12 cellular contexts compared by ENCODE assay signal in genomic region chr6:37484786-37485170, GRCh38.
"Had no signal": no experiment of that assay in that cellular context is flagged by ENCODE, and none has a peak within 500 bp of the region (broad histone marks: within the 10 kb centered on the region; RNA-seq: fewer than 3 reads in every experiment).

No MANE protein-coding gene starts in this region.

- H3K4me1 ChIP-seq: adrenal gland, suprapubic skin, uterus had no signal

- H3K36me3 ChIP-seq: transverse colon, uterus had no signal

- H3K9me3 Mint-ChIP-seq: activated B cell treated with CpG ODN at 0.5 μM for 24 hours; activated CD8-positive, alpha-beta T cell treated with anti-CD3 and anti-CD28 coated beads for 36 hours; activated naive CD4-positive, alpha-beta T cell treated with anti-CD3 and anti-CD28 coated beads, Interleukin-2, amount 50 U/mL, for 72 hours; activated T-helper 1 cell treated with anti-CD3 and anti-CD28 coated beads, Interleukin-12 subunit alpha, Interleukin-12 subunit beta, Interleukin-2, Interleukin-4 antibody, amounts not matched to agents 30 ng/mL and 10 ng/mL and 1 ng/mL, durations not matched to agents 14 hours and 24 hours and 36 hours; memory B cell; stimulated activated naive CD8-positive, alpha-beta T cell treated with anti-CD3 and anti-CD28 coated beads, Interleukin-15, amount 100 ng/mL, for 72 hours; T-helper 2 cell treated with Interferon-gamma antibody and Interleukin-4, amounts not matched to agents 5 μg/mL and 100 μg/mL, for 36 hours had no signal

- H3K27me3 Mint-ChIP-seq: activated B cell treated with CpG ODN at 0.5 μM for 24 hours; activated CD8-positive, alpha-beta T cell treated with anti-CD3 and anti-CD28 coated beads for 36 hours; memory B cell; stimulated activated naive CD8-positive, alpha-beta T cell treated with anti-CD3 and anti-CD28 coated beads, Interleukin-15, amount 100 ng/mL, for 72 hours had no signal

- H3K27me3 ChIP-seq: adrenal gland, suprapubic skin, transverse colon, uterus had no signal

- DNase-seq: SW 1271 had no signal

- H3K4me3 ChIP-seq: adrenal gland, suprapubic skin, transverse colon, uterus had no signal

- H3K9me3 ChIP-seq: adrenal gland, suprapubic skin, transverse colon, uterus had no signal

- H3K27ac Mint-ChIP-seq: activated B cell treated with CpG ODN at 0.5 μM for 24 hours; activated CD8-positive, alpha-beta T cell treated with anti-CD3 and anti-CD28 coated beads for 36 hours; activated naive CD4-positive, alpha-beta T cell treated with anti-CD3 and anti-CD28 coated beads, Interleukin-2, amount 50 U/mL, for 72 hours; stimulated activated naive CD8-positive, alpha-beta T cell treated with anti-CD3 and anti-CD28 coated beads, Interleukin-15, amount 100 ng/mL, for 72 hours; T-helper 2 cell treated with Interferon-gamma antibody and Interleukin-4, amounts not matched to agents 5 μg/mL and 100 μg/mL, for 36 hours had no signal

- H3K4me3 Mint-ChIP-seq: activated B cell treated with CpG ODN at 0.5 μM for 24 hours; activated CD8-positive, alpha-beta T cell treated with anti-CD3 and anti-CD28 coated beads for 36 hours; activated T-helper 1 cell treated with anti-CD3 and anti-CD28 coated beads, Interleukin-12 subunit alpha, Interleukin-12 subunit beta, Interleukin-2, Interleukin-4 antibody, amounts not matched to agents 30 ng/mL and 10 ng/mL and 1 ng/mL, durations not matched to agents 14 hours and 24 hours and 36 hours; memory B cell; stimulated activated naive CD8-positive, alpha-beta T cell treated with anti-CD3 and anti-CD28 coated beads, Interleukin-15, amount 100 ng/mL, for 72 hours; T-helper 2 cell treated with Interferon-gamma antibody and Interleukin-4, amounts not matched to agents 5 μg/mL and 100 μg/mL, for 36 hours had no signal

- H3K27ac ChIP-seq: adrenal gland, suprapubic skin, transverse colon, uterus had no signal
